Comparison of ENCODE assay signal across 18 cellular contexts in the genomic region with DNA sequence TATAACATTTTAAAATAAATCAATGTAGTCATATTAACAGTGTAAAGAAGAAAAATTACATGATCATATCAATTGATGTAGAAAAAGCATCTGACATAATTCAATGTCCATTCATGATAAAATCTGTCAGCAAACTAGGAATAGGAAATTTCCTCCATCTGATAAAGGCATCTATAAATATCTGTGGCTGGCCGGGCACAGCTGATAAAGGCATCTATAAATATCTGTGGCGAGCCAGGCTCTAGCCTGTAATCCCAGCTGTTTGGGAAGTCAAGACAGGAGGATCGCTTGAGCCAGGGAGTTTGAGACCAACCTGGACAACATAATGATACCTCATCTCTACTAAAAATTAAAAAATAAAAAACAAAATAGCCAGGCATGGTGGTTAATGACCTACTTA.
"Had no signal": no experiment of that assay in that cellular context is flagged by ENCODE, and none has a peak within 500 bp of the region (broad histone marks: within the 10 kb centered on the region; RNA-seq: fewer than 3 reads in every experiment).

No MANE protein-coding gene starts in this region.

- H3K9me3 ChIP-seq: mucosa of descending colon, uterus had no signal

- H3K4me3 ChIP-seq: mucosa of descending colon, tibial nerve, uterus had no signal

- H3K36me3 ChIP-seq: tibial nerve, uterus had no signal

- DNase-seq: activated CD4-positive, CD25-positive, alpha-beta regulatory T cell treated with anti-CD3 and anti-CD28 coated beads, Interleukin-2, amount 50 U/mL, for 72 hours; activated naive CD4-positive, alpha-beta T cell; activated naive CD8-positive, alpha-beta T cell treated with anti-CD3 and anti-CD28 coated beads, Interleukin-2, amount 10 ng/mL, durations not matched to agents 7 days and 5 days; activated T-cell treated with anti-CD3 and anti-CD28 coated beads for 4 hours; anterior cingulate cortex; dermis blood vessel endothelial cell; effector memory CD8-positive, alpha-beta T cell; islet precursor cell; mucosa of descending colon; natural killer cell; small intestine; stimulated activated CD4-positive, alpha-beta T cell treated with anti-CD3 and anti-CD28 coated beads, Interleukin-4, amount 100 ng/mL, for 24 hours; stimulated activated CD8-positive, alpha-beta memory T cell treated with anti-CD3 and anti-CD28 coated beads, Interleukin-4, amount 100 ng/mL, for 48 hours; stimulated activated naive CD4-positive, alpha-beta T cell treated with Interleukin-2 at 50 U/mL for 16 hours; substantia nigra; uterus had no signal

- H3K27ac ChIP-seq: tibial nerve, uterus had no signal

- ATAC-seq: effector memory CD8-positive, alpha-beta T cell; left lobe of liver; mucosa of descending colon; natural killer cell had no signal

- H3K4me1 ChIP-seq: tibial nerve, uterus had no signal

- H3K27me3 ChIP-seq: tibial nerve, uterus had no signal
